Comparison of ENCODE assay signal across 8 cellular contexts in the genomic region with DNA sequence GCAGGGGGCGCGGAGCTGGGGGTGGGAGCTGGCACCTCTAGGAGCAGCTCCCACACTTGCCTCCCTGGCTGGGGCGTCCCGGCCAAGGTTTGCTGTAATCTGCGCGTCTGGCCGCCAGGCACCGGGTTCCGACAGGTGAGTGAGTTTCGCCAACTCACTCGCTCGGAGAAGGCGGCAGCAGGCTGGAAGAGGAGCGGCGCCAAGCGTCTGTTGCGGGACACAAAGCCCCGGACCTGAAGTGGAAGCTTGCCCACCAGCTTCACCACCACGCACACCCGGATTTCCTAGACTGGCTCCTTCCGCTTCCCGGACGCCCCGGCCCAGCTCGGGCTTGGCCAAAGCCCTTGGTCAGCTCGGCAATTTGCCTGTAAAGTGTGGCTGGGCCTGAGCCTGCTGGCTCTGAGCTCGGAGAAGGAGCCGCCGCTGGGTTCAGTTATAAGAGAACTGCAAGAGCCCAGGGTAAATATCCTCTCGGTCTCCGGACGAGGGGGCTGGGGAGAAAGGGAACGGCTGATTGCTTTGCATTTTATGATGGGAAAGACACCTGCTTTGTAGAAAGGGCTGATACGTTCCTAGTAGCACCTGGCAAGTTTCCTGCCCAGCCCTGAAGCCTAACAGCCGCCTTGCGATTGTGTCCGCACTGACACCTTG. TPM values are rescaled to one million over a fixed set of nuclear protein-coding genes. Genes with fewer than 3 reads are reported as not detected.
DNase-seq lines count a peak whose midpoint lies in the region; ATAC-seq and TF ChIP-seq lines count a peak whose summit lies in the region.

No MANE protein-coding gene starts in this region.

- H3K36me3 ChIP-seq in liver (ENCODE audit: control insufficient read depth in 4 of 4, insufficient read depth in 3 of 4, low read depth in 1 of 4, low read length in 3 of 4) (no peaks in the 10 kb centered on the region), suprapubic skin (no peaks in the 10 kb centered on the region)

- WGBS in liver: 1% methylated on average over 37 of the region's 37 CpGs
- 21% methylated on average over 10 of the region's 37 CpGs for WGBS in suprapubic skin

- H3K9ac ChIP-seq in liver (ENCODE audit: low read depth in 1 of 2, low read length in 2 of 2): peak overlapping the region; percentile 58 to 66

- no peaks in the 10 kb centered on the region for H3K9me3 ChIP-seq in liver (ENCODE audit: control insufficient read depth in 4 of 4, low read length in 3 of 4)
- H3K9me3 ChIP-seq in suprapubic skin: no peaks in the 10 kb centered on the region

- TF ChIP-seq POLR2A in suprapubic skin (IDR thresholded peaks at IDR 0.05): no peak

- no peaks in the 10 kb centered on the region for H3K9me3 Mint-ChIP-seq in Calu3 (ENCODE audit: low read depth, unreplicated experiment)
- H3K9me3 Mint-ChIP-seq in dendritic cell treated with granulocyte-macrophage colony-stimulating factor and Interleukin-4, amounts not matched to agents 40 ng/mL and 50 ng/mL, for 4 days: no peaks in the 10 kb centered on the region

- intact Hi-C loops in Calu3 (cut with micrococcal nuclease; ENCODE audit: unreplicated experiment): loop anchor here (5.0 kb wide), 3 partner anchors 61 to 191 kb away; no protein-coding TSS in a partner anchor
- intact Hi-C loops in dendritic cell treated with granulocyte-macrophage colony-stimulating factor and Interleukin-4, amounts not matched to agents 40 ng/mL and 50 ng/mL, for 4 days (cut with micrococcal nuclease): no loop called here

- peak in 1 of 2 donors; percentile 41 for TF ChIP-seq RAD21 in liver (IDR thresholded peaks at IDR 0.05)

- peaks cover 16% of the 10 kb centered on the region for H3K36me3 Mint-ChIP-seq in Calu3 (ENCODE audit: insufficient read depth, unreplicated experiment)
- H3K36me3 Mint-ChIP-seq in dendritic cell treated with granulocyte-macrophage colony-stimulating factor and Interleukin-4, amounts not matched to agents 40 ng/mL and 50 ng/mL, for 4 days (ENCODE audit: low read depth): no peaks in the 10 kb centered on the region

- ATAC-seq in SK-N-SH treated with all-trans-retinoic acid at 6 μM for 48 hours: no peak
- ATAC-seq in GM21367 (IDR thresholded peaks at IDR 0.05; ENCODE audit: unreplicated experiment): no peak

- peak overlapping the region; percentile 61 to 82 (median 63) for H3K4me3 ChIP-seq in liver (ENCODE audit: low read depth in 1 of 3, low read length in 3 of 3)
- peak overlapping the region; percentile 60 for H3K4me3 ChIP-seq in suprapubic skin

- H3K27me3 Mint-ChIP-seq in Calu3 (ENCODE audit: unreplicated experiment): peaks cover 20% of the 10 kb centered on the region
- H3K27me3 Mint-ChIP-seq in dendritic cell treated with granulocyte-macrophage colony-stimulating factor and Interleukin-4, amounts not matched to agents 40 ng/mL and 50 ng/mL, for 4 days: peaks cover 57% of the 10 kb centered on the region

- CTCF ChIA-PET in Calu3 (lab: Charles Lee): interaction anchor here (0.7 to 1.8 kb wide), 4 partner anchors 23 to 215 kb away, joined by 3 to 6 read pairs (median 4); no protein-coding TSS in a partner anchor

- peak overlapping the region; percentile 55 to 67 for H3K27ac ChIP-seq in liver (ENCODE audit: low read depth in 1 of 2, low read length in 2 of 2)
- peak overlapping the region; percentile 47 for H3K27ac ChIP-seq in suprapubic skin

- no TSS peak for BruUV-seq in Calu3 (replicated peaks; lab: Mats Ljungman, UMichigan)

- H3K4me1 ChIP-seq in liver (ENCODE audit: control insufficient read depth in 4 of 4, insufficient read depth in 4 of 4, low read length in 3 of 4) (peaks cover 3 to 19% (median 15%) of the 10 kb centered on the region in 4 donors), suprapubic skin (peaks cover 20% of the 10 kb centered on the region)

- no peak for TF ChIP-seq CTCF in Calu3 (IDR thresholded peaks at IDR 0.05; ENCODE audit: unreplicated experiment)
- no peak for TF ChIP-seq CTCF in liver (IDR thresholded peaks at IDR 0.05; ENCODE audit: low read depth, low read length, missing input control)
- TF ChIP-seq CTCF in suprapubic skin (IDR thresholded peaks at IDR 0.05): no peak

- peak overlapping the region; percentile 77 for H3K4me3 Mint-ChIP-seq in Calu3 (ENCODE audit: low read depth, unreplicated experiment)
- H3K4me3 Mint-ChIP-seq in dendritic cell treated with granulocyte-macrophage colony-stimulating factor and Interleukin-4, amounts not matched to agents 40 ng/mL and 50 ng/mL, for 4 days: peak overlapping the region; percentile 71

- no peak overlapping the region for H3K27ac Mint-ChIP-seq in Calu3 (ENCODE audit: unreplicated experiment)
- H3K27ac Mint-ChIP-seq in dendritic cell treated with granulocyte-macrophage colony-stimulating factor and Interleukin-4, amounts not matched to agents 40 ng/mL and 50 ng/mL, for 4 days: no peak overlapping the region

- DNase-seq in Calu3 (peak; percentile 62), NCI-H2107 treated with DMSO at 0.1 percent for 48 hours (lab: John Stamatoyannopoulos, UW; ENCODE audit: unreplicated experiment) (peak; percentile 57), suprapubic skin (ENCODE audit: low spot score in 2 of 2) (peak; percentile 72 to 80), activated gamma-delta T cell (lab: John Stamatoyannopoulos, UW) (no peak)

- H3K4me1 Mint-ChIP-seq in Calu3 (ENCODE audit: low read depth, unreplicated experiment): no peaks in the 10 kb centered on the region
- peaks cover 22% of the 10 kb centered on the region for H3K4me1 Mint-ChIP-seq in dendritic cell treated with granulocyte-macrophage colony-stimulating factor and Interleukin-4, amounts not matched to agents 40 ng/mL and 50 ng/mL, for 4 days (ENCODE audit: low read depth)

- TF ChIP-seq EP300 in suprapubic skin (IDR thresholded peaks at IDR 0.05): no peak

- H3K27me3 ChIP-seq in liver (ENCODE audit: control insufficient read depth in 4 of 4, insufficient read depth in 4 of 4, low read length in 3 of 4): no peaks in the 10 kb centered on the region
- H3K27me3 ChIP-seq in suprapubic skin: peaks cover 23% of the 10 kb centered on the region

TF ChIP-seq in liver, 16 proteins besides CTCF, POLR2A, EP300 and RAD21:
- TF ChIP-seq EGR1 (IDR thresholded peaks at IDR 0.05; ENCODE audit: low read depth in 2 of 2) (peak in 1 of 2 donors; percentile 32), ZBTB33 (IDR thresholded peaks at IDR 0.05) (no peak), NR2F2 (IDR thresholded peaks at IDR 0.05) (peak; percentile 33), YY1 (IDR thresholded peaks at IDR 0.05) (no peak)

TF ChIP-seq in SK-N-SH treated with all-trans-retinoic acid at 6 μM for 48 hours, 23 proteins besides CTCF, POLR2A, EP300 and RAD21:
- no peak for TF ChIP-seq TOX (CRISPR knock-in tag; IDR thresholded peaks at IDR 0.05; ENCODE audit: borderline replicate concordance)
- TF ChIP-seq, protein P1, sequence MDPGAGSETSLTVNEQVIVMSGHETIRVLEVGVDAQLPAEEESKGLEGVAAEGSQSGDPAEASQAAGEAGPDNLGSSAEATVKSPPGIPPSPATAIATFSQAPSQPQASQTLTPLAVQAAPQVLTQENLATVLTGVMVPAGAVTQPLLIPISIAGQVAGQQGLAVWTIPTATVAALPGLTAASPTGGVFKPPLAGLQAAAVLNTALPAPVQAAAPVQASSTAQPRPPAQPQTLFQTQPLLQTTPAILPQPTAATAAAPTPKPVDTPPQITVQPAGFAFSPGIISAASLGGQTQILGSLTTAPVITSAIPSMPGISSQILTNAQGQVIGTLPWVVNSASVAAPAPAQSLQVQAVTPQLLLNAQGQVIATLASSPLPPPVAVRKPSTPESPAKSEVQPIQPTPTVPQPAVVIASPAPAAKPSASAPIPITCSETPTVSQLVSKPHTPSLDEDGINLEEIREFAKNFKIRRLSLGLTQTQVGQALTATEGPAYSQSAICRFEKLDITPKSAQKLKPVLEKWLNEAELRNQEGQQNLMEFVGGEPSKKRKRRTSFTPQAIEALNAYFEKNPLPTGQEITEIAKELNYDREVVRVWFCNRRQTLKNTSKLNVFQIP (CRISPR knock-in tag; IDR thresholded peaks at IDR 0.05; ENCODE audit: borderline replicate concordance, low read depth): no peak
- TF ChIP-seq TCF4 (CRISPR knock-in tag; IDR thresholded peaks at IDR 0.05; ENCODE audit: borderline replicate concordance): no peak
- no peak for TF ChIP-seq PPARA (CRISPR knock-in tag; IDR thresholded peaks at IDR 0.05; ENCODE audit: borderline replicate concordance)
TF ChIP-seq in SK-N-SH treated with all-trans-retinoic acid at 6 μM for 48 hours: peak in this region for 0.

RNA-seq across cellular contexts. Expression of gene GNA14, which starts 0.5 kb away (rescaled TPM):
- total RNA-seq in Calu3 (2022) (0.15 TPM in 1 of 2 replicates, not detected in the other), liver (1 to 10 TPM; 1.1 to 5.4 TPM), suprapubic skin (1 to 10 TPM in 2 of 4 donors, under 1 TPM in 2; 0.42 to 4.2 (median 2.0) TPM)
- 1 to 10 TPM; 2.6 to 3.3 TPM for polyA plus RNA-seq in liver
